Comparison of ENCODE assay signal across 14 cellular contexts in genomic region chr11:126533560-126533959, GRCh38.
DNase-seq lines count a peak whose midpoint lies in the region; ATAC-seq and TF ChIP-seq lines count a peak whose summit lies in the region.
"Had no signal": no experiment of that assay in that cellular context is flagged by ENCODE, and none has a peak within 500 bp of the region (broad histone marks: within the 10 kb centered on the region; RNA-seq: fewer than 3 reads in every experiment).

No MANE protein-coding gene starts in this region.

- peak; percentile 27 for TF ChIP-seq CTCF in GM12873 (IDR thresholded peaks at IDR 0.05; ENCODE audit: insufficient read depth, low read depth, low read length, missing control alignments)
- peak; percentile 30; the same call in 1 of the 2 replicates for TF ChIP-seq CTCF in OCI-LY7 (conservative IDR thresholded peaks at IDR 0.05; ENCODE audit: low read length)
- no peak for TF ChIP-seq CTCF in neural progenitor cell (IDR thresholded peaks at IDR 0.05)

- no peak overlapping the region for H3K9ac ChIP-seq in neural progenitor cell

- no peak for ATAC-seq in left cardiac atrium
- ATAC-seq: HCT116 had no signal

- no peaks in the 10 kb centered on the region for H3K27me3 ChIP-seq in neural progenitor cell

- H3K36me3 ChIP-seq in OCI-LY7 (ENCODE audit: insufficient read depth, low read length) (no peaks in the 10 kb centered on the region), neural progenitor cell (no peaks in the 10 kb centered on the region)

- H4K20me1 ChIP-seq in OCI-LY7 (ENCODE audit: insufficient read depth, low read length) (no peaks in the 10 kb centered on the region), neural progenitor cell (ENCODE audit: low read depth) (no peaks in the 10 kb centered on the region)

- H3K79me2 ChIP-seq in OCI-LY7 (ENCODE audit: insufficient read depth, low read depth, low read length) (no peaks in the 10 kb centered on the region), neural progenitor cell (ENCODE audit: low read depth) (no peaks in the 10 kb centered on the region)

- no TSS peak for BruUV-seq in OCI-LY7 (replicated peaks; lab: Mats Ljungman, UMichigan)

- no peak overlapping the region for H2AFZ ChIP-seq in OCI-LY7 (ENCODE audit: low read length)
- no peak overlapping the region for H2AFZ ChIP-seq in neural progenitor cell (replicated peaks)

- POLR2A ChIA-PET in OCI-LY7 (lab: Charles Lee), result no interaction called here

- CTCF ChIA-PET in OCI-LY7 (lab: Charles Lee; ENCODE audit: unreplicated experiment), result no interaction called here

- no peaks in the 10 kb centered on the region for H3K9me3 Mint-ChIP-seq in neural progenitor cell
- H3K9me3 Mint-ChIP-seq: CD4-positive, alpha-beta memory T cell had no signal

- no peaks in the 10 kb centered on the region for H3F3A ChIP-seq in neural progenitor cell (ENCODE audit: low read depth)

- H3K9me3 ChIP-seq in OCI-LY7 (ENCODE audit: low read length) (no peaks in the 10 kb centered on the region), neural progenitor cell (ENCODE audit: low read depth) (no peaks in the 10 kb centered on the region)
- H3K9me3 ChIP-seq: Caco-2 had no signal

- H3K4me2 ChIP-seq in OCI-LY7 (ENCODE audit: low read length) (no peak overlapping the region), neural progenitor cell (no peak overlapping the region)

- H3K27me3 Mint-ChIP-seq in neural progenitor cell (ENCODE audit: insufficient read depth, low read depth), result no peaks in the 10 kb centered on the region

- peak overlapping the region; percentile 63 for H3K27ac Mint-ChIP-seq in neural progenitor cell
- H3K27ac Mint-ChIP-seq: CD4-positive, alpha-beta memory T cell had no signal

- H3K4me3 Mint-ChIP-seq in neural progenitor cell, result no peak overlapping the region

- H3K4me3 ChIP-seq in OCI-LY7 (ENCODE audit: low read depth, low read length, poor library complexity, severe bottlenecking), result no peak overlapping the region
- H3K4me3 ChIP-seq in neural progenitor cell, result no peak overlapping the region

- H3K4me1 Mint-ChIP-seq in neural progenitor cell, result peaks cover 3% of the 10 kb centered on the region
- H3K4me1 Mint-ChIP-seq: CD4-positive, alpha-beta memory T cell had no signal

- H3K27ac ChIP-seq in OCI-LY7 (ENCODE audit: low read depth, low read length, poor library complexity, severe bottlenecking) (no peak overlapping the region), neural progenitor cell (no peak overlapping the region)

- DNase-seq in NAMALWA (ENCODE audit: low spot score), result peak; percentile 5
- no peak for DNase-seq in OCI-LY7 (ENCODE audit: low spot score)
- DNase-seq in neural progenitor cell (ENCODE audit: low spot score), result no peak
- DNase-seq in T1000 (lab: John Stamatoyannopoulos, UW), result no peak
- no peak for DNase-seq in left cardiac atrium
- DNase-seq in central memory CD4-positive, alpha-beta T cell, result no peak
- DNase-seq: C1 segment of cervical spinal cord; Caco-2; CD4-positive, alpha-beta memory T cell; DMS153; DND-41; GOT3 had no signal

- no peaks in the 10 kb centered on the region for H3K4me1 ChIP-seq in OCI-LY7 (ENCODE audit: insufficient read depth, low read length, poor library complexity, severe bottlenecking)
- H3K4me1 ChIP-seq in neural progenitor cell, result peaks cover 6% of the 10 kb centered on the region
- H3K4me1 ChIP-seq: Caco-2 had no signal

- no peaks in the 10 kb centered on the region for H3K36me3 Mint-ChIP-seq in neural progenitor cell
- H3K36me3 Mint-ChIP-seq: CD4-positive, alpha-beta memory T cell had no signal

- intact Hi-C loops in OCI-LY7 (cut with micrococcal nuclease; ENCODE audit: unreplicated experiment) (loop anchor here (2.0 kb wide), 1 partner anchor 93 kb away; no protein-coding TSS in a partner anchor), left cardiac atrium (cut with DNase I) (no loop called here)

- no peaks in the 10 kb centered on the region for H3K9me2 ChIP-seq in OCI-LY7 (ENCODE audit: insufficient read depth, low read length)
